ENCODE assay signal across 1 cellular context in the genomic region with DNA sequence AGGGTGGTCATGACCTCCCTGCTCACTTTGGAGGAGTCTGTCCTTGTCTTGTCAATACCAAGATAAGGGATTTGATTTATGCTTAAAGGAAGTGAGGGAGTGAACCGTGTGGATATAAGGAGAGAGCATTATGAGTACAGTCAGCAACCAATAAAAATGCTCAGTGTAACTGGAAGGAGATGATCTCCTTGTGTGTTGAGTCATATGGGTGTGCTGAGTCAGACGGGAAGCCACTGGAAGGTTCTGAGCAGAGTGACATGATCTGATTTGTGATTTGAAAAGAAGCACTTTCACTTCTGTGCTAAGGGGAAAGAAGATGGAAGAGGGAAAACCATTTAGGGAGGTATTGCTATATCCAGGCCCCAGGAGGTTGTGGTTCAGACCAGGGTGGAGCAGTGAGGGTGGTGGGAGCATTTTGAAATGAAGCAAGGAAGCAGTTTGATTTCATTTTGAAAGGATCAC.
TF ChIP-seq lines count a peak whose summit lies in the region.

No MANE protein-coding gene starts in this region.

TF ChIP-seq in K562, 482 proteins besides CTCF, POLR2A, EP300 and RAD21 (continued from another document and continues in another):
- TF ChIP-seq, protein P1, sequence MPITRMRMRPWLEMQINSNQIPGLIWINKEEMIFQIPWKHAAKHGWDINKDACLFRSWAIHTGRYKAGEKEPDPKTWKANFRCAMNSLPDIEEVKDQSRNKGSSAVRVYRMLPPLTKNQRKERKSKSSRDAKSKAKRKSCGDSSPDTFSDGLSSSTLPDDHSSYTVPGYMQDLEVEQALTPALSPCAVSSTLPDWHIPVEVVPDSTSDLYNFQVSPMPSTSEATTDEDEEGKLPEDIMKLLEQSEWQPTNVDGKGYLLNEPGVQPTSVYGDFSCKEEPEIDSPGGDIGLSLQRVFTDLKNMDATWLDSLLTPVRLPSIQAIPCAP (CRISPR knock-in tag; IDR thresholded peaks at IDR 0.05; ENCODE audit: borderline replicate concordance) = no peak
- TF ChIP-seq PURB (CRISPR knock-in tag; IDR thresholded peaks at IDR 0.05; ENCODE audit: low read depth) = no peak
- TF ChIP-seq SREBF2 (CRISPR knock-in tag; IDR thresholded peaks at IDR 0.05) = no peak
- peak; percentile 97 for TF ChIP-seq C11orf30 (IDR thresholded peaks at IDR 0.05; ENCODE audit: low read depth)
- TF ChIP-seq ZNF699 (CRISPR knock-in tag; IDR thresholded peaks at IDR 0.05; ENCODE audit: insufficient replicate concordance) = no peak
- TF ChIP-seq HLTF (IDR thresholded peaks at IDR 0.05) = 0 out of 2 replicates have a peak, but pooled peaks have one; percentile 8
- no peak for TF ChIP-seq GTF2B (IDR thresholded peaks at IDR 0.05; ENCODE audit: extremely low read depth, insufficient read length)
- TF ChIP-seq SRF (CRISPR knock-in tag; IDR thresholded peaks at IDR 0.05) = peak in 1 of 2 experiments; percentile 36; a peak in 1 of 4 replicates
- TF ChIP-seq, protein P2, sequence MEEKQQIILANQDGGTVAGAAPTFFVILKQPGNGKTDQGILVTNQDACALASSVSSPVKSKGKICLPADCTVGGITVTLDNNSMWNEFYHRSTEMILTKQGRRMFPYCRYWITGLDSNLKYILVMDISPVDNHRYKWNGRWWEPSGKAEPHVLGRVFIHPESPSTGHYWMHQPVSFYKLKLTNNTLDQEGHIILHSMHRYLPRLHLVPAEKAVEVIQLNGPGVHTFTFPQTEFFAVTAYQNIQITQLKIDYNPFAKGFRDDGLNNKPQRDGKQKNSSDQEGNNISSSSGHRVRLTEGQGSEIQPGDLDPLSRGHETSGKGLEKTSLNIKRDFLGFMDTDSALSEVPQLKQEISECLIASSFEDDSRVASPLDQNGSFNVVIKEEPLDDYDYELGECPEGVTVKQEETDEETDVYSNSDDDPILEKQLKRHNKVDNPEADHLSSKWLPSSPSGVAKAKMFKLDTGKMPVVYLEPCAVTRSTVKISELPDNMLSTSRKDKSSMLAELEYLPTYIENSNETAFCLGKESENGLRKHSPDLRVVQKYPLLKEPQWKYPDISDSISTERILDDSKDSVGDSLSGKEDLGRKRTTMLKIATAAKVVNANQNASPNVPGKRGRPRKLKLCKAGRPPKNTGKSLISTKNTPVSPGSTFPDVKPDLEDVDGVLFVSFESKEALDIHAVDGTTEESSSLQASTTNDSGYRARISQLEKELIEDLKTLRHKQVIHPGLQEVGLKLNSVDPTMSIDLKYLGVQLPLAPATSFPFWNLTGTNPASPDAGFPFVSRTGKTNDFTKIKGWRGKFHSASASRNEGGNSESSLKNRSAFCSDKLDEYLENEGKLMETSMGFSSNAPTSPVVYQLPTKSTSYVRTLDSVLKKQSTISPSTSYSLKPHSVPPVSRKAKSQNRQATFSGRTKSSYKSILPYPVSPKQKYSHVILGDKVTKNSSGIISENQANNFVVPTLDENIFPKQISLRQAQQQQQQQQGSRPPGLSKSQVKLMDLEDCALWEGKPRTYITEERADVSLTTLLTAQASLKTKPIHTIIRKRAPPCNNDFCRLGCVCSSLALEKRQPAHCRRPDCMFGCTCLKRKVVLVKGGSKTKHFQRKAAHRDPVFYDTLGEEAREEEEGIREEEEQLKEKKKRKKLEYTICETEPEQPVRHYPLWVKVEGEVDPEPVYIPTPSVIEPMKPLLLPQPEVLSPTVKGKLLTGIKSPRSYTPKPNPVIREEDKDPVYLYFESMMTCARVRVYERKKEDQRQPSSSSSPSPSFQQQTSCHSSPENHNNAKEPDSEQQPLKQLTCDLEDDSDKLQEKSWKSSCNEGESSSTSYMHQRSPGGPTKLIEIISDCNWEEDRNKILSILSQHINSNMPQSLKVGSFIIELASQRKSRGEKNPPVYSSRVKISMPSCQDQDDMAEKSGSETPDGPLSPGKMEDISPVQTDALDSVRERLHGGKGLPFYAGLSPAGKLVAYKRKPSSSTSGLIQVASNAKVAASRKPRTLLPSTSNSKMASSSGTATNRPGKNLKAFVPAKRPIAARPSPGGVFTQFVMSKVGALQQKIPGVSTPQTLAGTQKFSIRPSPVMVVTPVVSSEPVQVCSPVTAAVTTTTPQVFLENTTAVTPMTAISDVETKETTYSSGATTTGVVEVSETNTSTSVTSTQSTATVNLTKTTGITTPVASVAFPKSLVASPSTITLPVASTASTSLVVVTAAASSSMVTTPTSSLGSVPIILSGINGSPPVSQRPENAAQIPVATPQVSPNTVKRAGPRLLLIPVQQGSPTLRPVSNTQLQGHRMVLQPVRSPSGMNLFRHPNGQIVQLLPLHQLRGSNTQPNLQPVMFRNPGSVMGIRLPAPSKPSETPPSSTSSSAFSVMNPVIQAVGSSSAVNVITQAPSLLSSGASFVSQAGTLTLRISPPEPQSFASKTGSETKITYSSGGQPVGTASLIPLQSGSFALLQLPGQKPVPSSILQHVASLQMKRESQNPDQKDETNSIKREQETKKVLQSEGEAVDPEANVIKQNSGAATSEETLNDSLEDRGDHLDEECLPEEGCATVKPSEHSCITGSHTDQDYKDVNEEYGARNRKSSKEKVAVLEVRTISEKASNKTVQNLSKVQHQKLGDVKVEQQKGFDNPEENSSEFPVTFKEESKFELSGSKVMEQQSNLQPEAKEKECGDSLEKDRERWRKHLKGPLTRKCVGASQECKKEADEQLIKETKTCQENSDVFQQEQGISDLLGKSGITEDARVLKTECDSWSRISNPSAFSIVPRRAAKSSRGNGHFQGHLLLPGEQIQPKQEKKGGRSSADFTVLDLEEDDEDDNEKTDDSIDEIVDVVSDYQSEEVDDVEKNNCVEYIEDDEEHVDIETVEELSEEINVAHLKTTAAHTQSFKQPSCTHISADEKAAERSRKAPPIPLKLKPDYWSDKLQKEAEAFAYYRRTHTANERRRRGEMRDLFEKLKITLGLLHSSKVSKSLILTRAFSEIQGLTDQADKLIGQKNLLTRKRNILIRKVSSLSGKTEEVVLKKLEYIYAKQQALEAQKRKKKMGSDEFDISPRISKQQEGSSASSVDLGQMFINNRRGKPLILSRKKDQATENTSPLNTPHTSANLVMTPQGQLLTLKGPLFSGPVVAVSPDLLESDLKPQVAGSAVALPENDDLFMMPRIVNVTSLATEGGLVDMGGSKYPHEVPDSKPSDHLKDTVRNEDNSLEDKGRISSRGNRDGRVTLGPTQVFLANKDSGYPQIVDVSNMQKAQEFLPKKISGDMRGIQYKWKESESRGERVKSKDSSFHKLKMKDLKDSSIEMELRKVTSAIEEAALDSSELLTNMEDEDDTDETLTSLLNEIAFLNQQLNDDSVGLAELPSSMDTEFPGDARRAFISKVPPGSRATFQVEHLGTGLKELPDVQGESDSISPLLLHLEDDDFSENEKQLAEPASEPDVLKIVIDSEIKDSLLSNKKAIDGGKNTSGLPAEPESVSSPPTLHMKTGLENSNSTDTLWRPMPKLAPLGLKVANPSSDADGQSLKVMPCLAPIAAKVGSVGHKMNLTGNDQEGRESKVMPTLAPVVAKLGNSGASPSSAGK (IDR thresholded peaks at IDR 0.05) = no peak
- no peak for TF ChIP-seq HOMEZ (CRISPR knock-in tag; IDR thresholded peaks at IDR 0.05)
- peak; percentile 98 for TF ChIP-seq ZNF316 (IDR thresholded peaks at IDR 0.05)
- TF ChIP-seq ADNP (tag; IDR thresholded peaks at IDR 0.05) = no peak
- no peak for TF ChIP-seq ZNF77 (CRISPR knock-in tag; IDR thresholded peaks at IDR 0.05)
- TF ChIP-seq MTA3 (IDR thresholded peaks at IDR 0.05; ENCODE audit: borderline replicate concordance) = 0 out of 2 replicates have a peak, but pooled peaks have one; percentile 32
- TF ChIP-seq, protein P3, sequence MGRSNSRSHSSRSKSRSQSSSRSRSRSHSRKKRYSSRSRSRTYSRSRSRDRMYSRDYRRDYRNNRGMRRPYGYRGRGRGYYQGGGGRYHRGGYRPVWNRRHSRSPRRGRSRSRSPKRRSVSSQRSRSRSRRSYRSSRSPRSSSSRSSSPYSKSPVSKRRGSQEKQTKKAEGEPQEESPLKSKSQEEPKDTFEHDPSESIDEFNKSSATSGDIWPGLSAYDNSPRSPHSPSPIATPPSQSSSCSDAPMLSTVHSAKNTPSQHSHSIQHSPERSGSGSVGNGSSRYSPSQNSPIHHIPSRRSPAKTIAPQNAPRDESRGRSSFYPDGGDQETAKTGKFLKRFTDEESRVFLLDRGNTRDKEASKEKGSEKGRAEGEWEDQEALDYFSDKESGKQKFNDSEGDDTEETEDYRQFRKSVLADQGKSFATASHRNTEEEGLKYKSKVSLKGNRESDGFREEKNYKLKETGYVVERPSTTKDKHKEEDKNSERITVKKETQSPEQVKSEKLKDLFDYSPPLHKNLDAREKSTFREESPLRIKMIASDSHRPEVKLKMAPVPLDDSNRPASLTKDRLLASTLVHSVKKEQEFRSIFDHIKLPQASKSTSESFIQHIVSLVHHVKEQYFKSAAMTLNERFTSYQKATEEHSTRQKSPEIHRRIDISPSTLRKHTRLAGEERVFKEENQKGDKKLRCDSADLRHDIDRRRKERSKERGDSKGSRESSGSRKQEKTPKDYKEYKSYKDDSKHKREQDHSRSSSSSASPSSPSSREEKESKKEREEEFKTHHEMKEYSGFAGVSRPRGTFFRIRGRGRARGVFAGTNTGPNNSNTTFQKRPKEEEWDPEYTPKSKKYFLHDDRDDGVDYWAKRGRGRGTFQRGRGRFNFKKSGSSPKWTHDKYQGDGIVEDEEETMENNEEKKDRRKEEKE (IDR thresholded peaks at IDR 0.05; ENCODE audit: borderline replicate concordance in 1 of 2, control insufficient read depth in 1 of 2, low read depth in 2 of 2, low read length in 1 of 2) = no peak
- peak; percentile 97 for TF ChIP-seq JUND (IDR thresholded peaks at IDR 0.05; ENCODE audit: borderline replicate concordance, low read depth, low read length)
- TF ChIP-seq JUND (tag; IDR thresholded peaks at IDR 0.05; ENCODE audit: borderline replicate concordance, low read depth, low read length) = peak; percentile 98
- TF ChIP-seq ZNF239 (CRISPR knock-in tag; IDR thresholded peaks at IDR 0.05) = no peak
- no peak for TF ChIP-seq EGR1 (conservative IDR thresholded peaks at IDR 0.05)
- no peak for TF ChIP-seq RERE (CRISPR knock-in tag; IDR thresholded peaks at IDR 0.05; ENCODE audit: borderline replicate concordance)
- no peak for TF ChIP-seq NR0B1 (IDR thresholded peaks at IDR 0.05; ENCODE audit: partially characterized antibody)
- TF ChIP-seq TAF9B (IDR thresholded peaks at IDR 0.05; ENCODE audit: partially characterized antibody) = peak; percentile 76
- no peak for TF ChIP-seq ZNF696 (CRISPR knock-in tag; conservative IDR thresholded peaks at IDR 0.05)
- TF ChIP-seq CBFB (CRISPR knock-in tag; IDR thresholded peaks at IDR 0.05) = no peak
- TF ChIP-seq MED1 (CRISPR knock-in tag; IDR thresholded peaks at IDR 0.05; ENCODE audit: borderline replicate concordance) = no peak
- no peak for TF ChIP-seq FOXA1 (IDR thresholded peaks at IDR 0.05; ENCODE audit: borderline replicate concordance)
- TF ChIP-seq CCAR2 (IDR thresholded peaks at IDR 0.05; ENCODE audit: low read depth, low read length) = no peak
